In genomic region chr17:62819511-62820221, GRCh38 we compare ENCODE assay signal across 9 cellular contexts. TPM values are rescaled to one million over a fixed set of nuclear protein-coding genes. Genes with fewer than 3 reads are reported as not detected.
DNase-seq lines count a peak whose midpoint lies in the region; ATAC-seq and TF ChIP-seq lines count a peak whose summit lies in the region.
"Had no signal": no experiment of that assay in that cellular context is flagged by ENCODE, and none has a peak within 500 bp of the region (broad histone marks: within the 10 kb centered on the region; RNA-seq: fewer than 3 reads in every experiment).

No MANE protein-coding gene starts in this region.

- H3K4me3 ChIP-seq in H7 (ENCODE audit: insufficient read depth, low read depth, low read length) = no peak overlapping the region
- H3K4me3 ChIP-seq in parathyroid adenoma (ENCODE audit: low read depth, low read length) = peak overlapping the region; percentile 27

- no peaks in the 10 kb centered on the region for H3K9me3 ChIP-seq in parathyroid adenoma (ENCODE audit: control insufficient read depth, low read length)

- DNase-seq in H7 (peak; percentile 31), RPMI8226 (peak; percentile 24), fibroblast of the conjunctiva (ENCODE audit: low read depth) (peak; percentile 91), KG1 (lab: John Stamatoyannopoulos, UW) (no peak), SHP77 treated with DMSO at 0.1 percent for 48 hours (lab: John Stamatoyannopoulos, UW) (no peak), D341Med (ENCODE audit: low spot score) (no peak)
- DNase-seq: naive B cell had no signal

- H3K9ac ChIP-seq in parathyroid adenoma = no peak overlapping the region

- H3K27ac ChIP-seq in parathyroid adenoma = peak overlapping the region; percentile 66

- H3K36me3 ChIP-seq in H7 (replicated peaks; ENCODE audit: control insufficient read depth, insufficient read depth, low read length) (no peaks in the 10 kb centered on the region), parathyroid adenoma (ENCODE audit: control insufficient read depth, insufficient read depth, low read length) (no peaks in the 10 kb centered on the region)

- ATAC-seq in GM21423 (IDR thresholded peaks at IDR 0.05; ENCODE audit: unreplicated experiment) = no peak

- peak overlapping the region; percentile 54 for H3K4me2 ChIP-seq in parathyroid adenoma (ENCODE audit: low read length)

- H3K79me2 ChIP-seq in parathyroid adenoma = no peaks in the 10 kb centered on the region

- peak overlapping the region; percentile 74 for H2AFZ ChIP-seq in parathyroid adenoma

- peak; percentile 17 for TF ChIP-seq CTCF in parathyroid adenoma (IDR thresholded peaks at IDR 0.05)

- H3K27me3 ChIP-seq in H7 (ENCODE audit: control insufficient read depth, insufficient read depth, low read length) = no peaks in the 10 kb centered on the region
- H3K27me3 ChIP-seq in parathyroid adenoma (ENCODE audit: control insufficient read depth, insufficient read depth, low read length) = no peaks in the 10 kb centered on the region

- H3K4me1 ChIP-seq in parathyroid adenoma = peaks cover 44% of the 10 kb centered on the region

RNA-seq across cellular contexts. Expression of gene MARCHF10, which starts 11.6 kb away (rescaled TPM):
- 0.03 and 0.41 TPM in 2 replicates for total RNA-seq in H7 (2014; rRNA removed; shearing (Covaris generic))

Comparison
In these comparisons a context has a peak if more than half of its experiments do, and no peak if none do; other contexts are left out.
1. DNase-seq: peak in H7 (single experiment), RPMI8226 (single experiment) and fibroblast of the conjunctiva (single experiment); none in KG1 (single experiment), SHP77 treated with DMSO at 0.1 percent for 48 hours (single experiment) and D341Med (single experiment).